ENCODE assay signal across 8 cellular contexts in genomic region chr7:141074162-141074989, GRCh38. TPM values are rescaled to one million over a fixed set of nuclear protein-coding genes. Genes with fewer than 3 reads are reported as not detected.
DNase-seq lines count a peak whose midpoint lies in the region; ATAC-seq and TF ChIP-seq lines count a peak whose summit lies in the region.

No MANE protein-coding gene starts in this region.

- peak; percentile 12 for DNase-seq in NCI-H1694 treated with DMSO at 0.1 percent for 48 hours (lab: John Stamatoyannopoulos, UW)
- DNase-seq in NCI-H1694 (lab: John Stamatoyannopoulos, UW) = no peak
- peak; percentile 78 for DNase-seq in NCI-H1092 treated with DMSO at 0.1 percent for 48 hours (lab: John Stamatoyannopoulos, UW)
- DNase-seq in activated naive CD8-positive, alpha-beta T cell treated with anti-CD3 and anti-CD28 coated beads, Interleukin-2, amount 10 ng/mL, durations not matched to agents 7 days and 5 days = peak; percentile 50
- DNase-seq in gastrocnemius medialis = peak in 1 of 2 donors; percentile 17

- in situ Hi-C loops in gastrocnemius medialis (cut with MboI; ENCODE audit: low sequenced_read_pairs in 4 of 4) = no loop called here

- intact Hi-C loops in gastrocnemius medialis (cut with DNase I; ENCODE audit: low total_unique reads) = loop anchor here (5.0 to 10.0 kb wide), 2 partner anchors 152 to 570 kb away; partner anchors contain the start of gene BRAF

- TF ChIP-seq CTCF in gastrocnemius medialis (IDR thresholded peaks at IDR 0.05 in 4 of 5, conservative IDR thresholded peaks at IDR 0.05 in 1 of 5) = no peak

- H3K36me3 ChIP-seq in iPS-15b (ENCODE audit: control insufficient read depth, insufficient read depth, low read length) (no peaks in the 10 kb centered on the region), gastrocnemius medialis (no peaks in the 10 kb centered on the region)

- H3K9me3 ChIP-seq in iPS-15b (ENCODE audit: control insufficient read depth, insufficient read depth, low read length) (no peaks in the 10 kb centered on the region), gastrocnemius medialis (no peaks in the 10 kb centered on the region)

- H3K27ac ChIP-seq in gastrocnemius medialis = peak overlapping the region; percentile 11 to 61 (median 30)

- peaks cover 51% of the 10 kb centered on the region for H3K27me3 ChIP-seq in iPS-15b (ENCODE audit: control insufficient read depth, insufficient read depth, low read length)
- H3K27me3 ChIP-seq in gastrocnemius medialis = peaks cover 0 to 2% (median 0%) of the 10 kb centered on the region in 3 donors

- ATAC-seq in activated naive CD8-positive, alpha-beta T cell treated with anti-CD3 and anti-CD28 coated beads, Interleukin-2, amount 10 ng/mL, durations not matched to agents 7 days and 5 days (ENCODE audit: low read depth) = peak; percentile 27
- ATAC-seq in gastrocnemius medialis = peak; percentile 17 to 30
- ATAC-seq in GM21360 (IDR thresholded peaks at IDR 0.05; ENCODE audit: unreplicated experiment) = no peak
- no peak for ATAC-seq in GM18861 (IDR thresholded peaks at IDR 0.05; ENCODE audit: unreplicated experiment)

- H3K4me3 Mint-ChIP-seq in activated naive CD8-positive, alpha-beta T cell treated with anti-CD3 and anti-CD28 coated beads, Interleukin-2, amount 10 ng/mL, durations not matched to agents 7 days and 5 days = peak overlapping the region; percentile 74

- TF ChIP-seq POLR2A in gastrocnemius medialis (IDR thresholded peaks at IDR 0.05) = no peak

- H3K9me3 Mint-ChIP-seq in activated naive CD8-positive, alpha-beta T cell treated with anti-CD3 and anti-CD28 coated beads, Interleukin-2, amount 10 ng/mL, durations not matched to agents 7 days and 5 days = no peaks in the 10 kb centered on the region

- POLR2A ChIA-PET in activated naive CD8-positive, alpha-beta T cell treated with anti-CD3 and anti-CD28 coated beads, Interleukin-2, amount 10 ng/mL, durations not matched to agents 7 days and 5 days (lab: Charles Lee) = no interaction called here

- H3K27me3 Mint-ChIP-seq in activated naive CD8-positive, alpha-beta T cell treated with anti-CD3 and anti-CD28 coated beads, Interleukin-2, amount 10 ng/mL, durations not matched to agents 7 days and 5 days = peaks cover 53% of the 10 kb centered on the region

- no peak overlapping the region for H3K27ac Mint-ChIP-seq in activated naive CD8-positive, alpha-beta T cell treated with anti-CD3 and anti-CD28 coated beads, Interleukin-2, amount 10 ng/mL, durations not matched to agents 7 days and 5 days

- H3K4me1 ChIP-seq in iPS-15b (ENCODE audit: control insufficient read depth, insufficient read depth, low read length) (peaks cover 3% of the 10 kb centered on the region), gastrocnemius medialis (peaks cover 14 to 45% of the 10 kb centered on the region in 2 donors)

- H3K4me1 Mint-ChIP-seq in activated naive CD8-positive, alpha-beta T cell treated with anti-CD3 and anti-CD28 coated beads, Interleukin-2, amount 10 ng/mL, durations not matched to agents 7 days and 5 days = peaks cover 12% of the 10 kb centered on the region

- peak overlapping the region; percentile 61 for H3K9ac ChIP-seq in iPS-15b (ENCODE audit: low read depth, low read length)

- peak overlapping the region; percentile 82 for H3K4me3 ChIP-seq in iPS-15b (ENCODE audit: low read depth, low read length)
- H3K4me3 ChIP-seq in gastrocnemius medialis = peak overlapping the region; percentile 69 to 76 (median 71)

- no peaks in the 10 kb centered on the region for H3K36me3 Mint-ChIP-seq in activated naive CD8-positive, alpha-beta T cell treated with anti-CD3 and anti-CD28 coated beads, Interleukin-2, amount 10 ng/mL, durations not matched to agents 7 days and 5 days

RNA-seq across cellular contexts. Expression of gene TMEM178B, which starts 0.5 kb away (rescaled TPM):
- total RNA-seq in activated naive CD8-positive, alpha-beta T cell treated with anti-CD3 and anti-CD28 coated beads, Interleukin-2, amount 10 ng/mL, durations not matched to agents 7 days and 5 days = under 1 TPM in 1 of 2 experiments, not detected in 1; 0.06 TPM
- 1 to 10 TPM; 1.3 to 1.8 (median 1.5) TPM for total RNA-seq in gastrocnemius medialis

RNA-seq across cellular contexts. Expression of gene MRPS33, which starts 59.6 kb away (rescaled TPM):
- 10 to 100 TPM; 44.4 to 47.0 TPM for total RNA-seq in activated naive CD8-positive, alpha-beta T cell treated with anti-CD3 and anti-CD28 coated beads, Interleukin-2, amount 10 ng/mL, durations not matched to agents 7 days and 5 days
- total RNA-seq in gastrocnemius medialis = 10 to 100 TPM; 23.4 to 60.1 (median 40.8) TPM

Comparison
In these comparisons a context has a peak if more than half of its experiments do, and no peak if none do; other contexts are left out.
1. ATAC-seq: peak in activated naive CD8-positive, alpha-beta T cell treated with anti-CD3 and anti-CD28 coated beads, Interleukin-2, amount 10 ng/mL, durations not matched to agents 7 days and 5 days (single experiment) and gastrocnemius medialis (2 of 2); none in GM21360 (single experiment) and GM18861 (single experiment).